1 cellular context compared by ENCODE assay signal in genomic region chr16:19139436-19140091, GRCh38.
TF ChIP-seq lines count a peak whose summit lies in the region.

No MANE protein-coding gene starts in this region.

TF ChIP-seq in HepG2, 621 proteins besides CTCF, POLR2A, EP300 and RAD21:
- TF ChIP-seq KDM5A (IDR thresholded peaks at IDR 0.05; ENCODE audit: borderline replicate concordance, low read length) = no peak
- TF ChIP-seq ZNF354B (CRISPR knock-in tag; IDR thresholded peaks at IDR 0.05) = 0 out of 2 replicates have a peak, but pooled peaks have one; percentile 27
- peak; percentile 67; the same call in 1 of the 2 replicates for TF ChIP-seq CHD4 (IDR thresholded peaks at IDR 0.05; ENCODE audit: borderline replicate concordance, low read length)
- peak; percentile 91 for TF ChIP-seq ZNF629 (CRISPR knock-in tag; conservative IDR thresholded peaks at IDR 0.05)
